ENCODE assay signal across 20 cellular contexts in the genomic region with DNA sequence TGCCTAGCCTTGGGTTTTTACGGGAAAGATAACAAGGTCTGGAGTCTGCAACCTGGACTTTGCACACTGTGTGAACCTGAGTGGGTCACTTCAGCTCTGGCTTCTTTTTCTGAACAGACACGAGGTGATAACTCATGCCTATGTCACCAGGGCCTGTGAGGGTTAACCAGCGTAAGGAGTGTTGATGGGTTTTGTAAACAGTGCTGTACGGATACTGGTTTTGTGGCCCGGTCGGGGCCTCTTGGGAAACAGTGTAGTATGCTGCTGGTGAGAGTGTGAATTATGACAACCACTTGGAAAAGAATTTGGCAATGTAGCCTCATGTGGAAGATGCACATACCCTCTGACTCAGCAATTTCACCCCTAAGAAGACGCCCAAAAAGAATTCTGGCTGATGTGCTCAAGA.
A peak's percentile ranks its signal among the peaks of the same experiment; 100 is the strongest.
DNase-seq lines count a peak whose midpoint lies in the region; ATAC-seq, FAIRE-seq and TF ChIP-seq lines count a peak whose summit lies in the region.
"Had no signal": no experiment of that assay in that cellular context is flagged by ENCODE, and none has a peak within 500 bp of the region (broad histone marks: within the 10 kb centered on the region; RNA-seq: fewer than 3 reads in every experiment).

No MANE protein-coding gene starts in this region.

- intact Hi-C loops in HepG2 (cut with micrococcal nuclease; ENCODE audit: unreplicated experiment) (no loop called here), psoas muscle (cut with DNase I) (no loop called here)

- peaks cover 20% of the 10 kb centered on the region for H3K4me1 Mint-ChIP-seq in GM23338
- H3K4me1 Mint-ChIP-seq: naive thymus-derived CD8-positive, alpha-beta T cell had no signal

- in situ Hi-C loops in HepG2 (cut with HindIII; ENCODE audit: extremely low pct_ligation_motif_present, low pct_unique_long_range_greater_than_20kb) = no loop called here

- no peak overlapping the region for H3K4me3 Mint-ChIP-seq in GM23338
- H3K4me3 Mint-ChIP-seq: activated naive CD4-positive, alpha-beta T cell treated with anti-CD3 and anti-CD28 coated beads for 36 hours; naive thymus-derived CD8-positive, alpha-beta T cell had no signal

- no TSS peak for BruUV-seq in HepG2 (replicated peaks; lab: Mats Ljungman, UMichigan)

- no peak overlapping the region for H3K9ac ChIP-seq in HepG2 (ENCODE audit: insufficient read depth, low read depth, low read length)

- H3K36me3 ChIP-seq in ACC112 (ENCODE audit: insufficient read depth, low read length) (no peaks in the 10 kb centered on the region), GM23338 (ENCODE audit: insufficient read depth) (no peaks in the 10 kb centered on the region; the same call in 1 of the 2 replicates), bronchial epithelial cell (ENCODE audit: control insufficient read depth, insufficient read depth, low read length) (no peaks in the 10 kb centered on the region), HepG2 (replicated peaks in 1 of 2; ENCODE audit: control insufficient read depth in 1 of 2, insufficient read depth in 2 of 2, low read length in 2 of 2) (no peaks in the 10 kb centered on the region), psoas muscle (ENCODE audit: insufficient read depth in 1 of 2, low read depth in 1 of 2) (no peaks in the 10 kb centered on the region)
- H3K36me3 ChIP-seq: right atrium auricular region had no signal

- H3K9me3 ChIP-seq in HepG2 (ENCODE audit: low read length) (no peaks in the 10 kb centered on the region), psoas muscle (no peaks in the 10 kb centered on the region)

- H3F3A ChIP-seq in GM23338 (replicated peaks; ENCODE audit: low read depth) = no peaks in the 10 kb centered on the region

- no peak for TF ChIP-seq RAD21 in HepG2 (CRISPR knock-in tag; IDR thresholded peaks at IDR 0.05)

- no peaks in the 10 kb centered on the region for H3K79me2 ChIP-seq in ACC112 (ENCODE audit: control insufficient read depth, insufficient read depth, low read length, unreplicated experiment)
- H3K79me2 ChIP-seq in GM23338 (replicated peaks; ENCODE audit: insufficient read depth) = no peaks in the 10 kb centered on the region
- H3K79me2 ChIP-seq in HepG2 (ENCODE audit: insufficient read depth, low read length) = no peaks in the 10 kb centered on the region

- peak overlapping the region; percentile 24 for H3K27ac ChIP-seq in ACC112 (ENCODE audit: low read depth, low read length)
- H3K27ac ChIP-seq in GM23338 (ENCODE audit: low read depth) = no peak overlapping the region
- no peak overlapping the region for H3K27ac ChIP-seq in HepG2 (ENCODE audit: extremely low read length, insufficient read depth, low read length)
- H3K27ac ChIP-seq in psoas muscle = no peak overlapping the region
- H3K27ac ChIP-seq: right atrium auricular region had no signal

- H3K27ac Mint-ChIP-seq in GM23338 = no peak overlapping the region
- H3K27ac Mint-ChIP-seq: activated naive CD4-positive, alpha-beta T cell treated with anti-CD3 and anti-CD28 coated beads for 36 hours; naive thymus-derived CD8-positive, alpha-beta T cell had no signal

- H3K9me2 ChIP-seq in GM23338 (ENCODE audit: insufficient read depth) = no peaks in the 10 kb centered on the region

- H3K27me3 ChIP-seq in ACC112 (ENCODE audit: insufficient read depth, low read length) = no peaks in the 10 kb centered on the region
- H3K27me3 ChIP-seq in GM23338 (ENCODE audit: insufficient read depth) = no peaks in the 10 kb centered on the region
- no peaks in the 10 kb centered on the region for H3K27me3 ChIP-seq in bronchial epithelial cell (ENCODE audit: control insufficient read depth, insufficient read depth, low read length)
- H3K27me3 ChIP-seq in HepG2 (ENCODE audit: control insufficient read depth in 1 of 2, insufficient read depth in 2 of 2, low read length in 2 of 2) = peaks cover 2 to 7% of the 10 kb centered on the region in 2 experiments; a peak in 1 of 5 replicates
- no peaks in the 10 kb centered on the region for H3K27me3 ChIP-seq in psoas muscle (ENCODE audit: insufficient read depth in 3 of 3, low read length in 2 of 3)
- H3K27me3 ChIP-seq: right atrium auricular region had no signal

- no peak for FAIRE-seq in bronchial epithelial cell (lab: Jason Lieb, UNC)
- FAIRE-seq in HepG2 (lab: Jason Lieb, UNC) = peak; percentile 12
- FAIRE-seq: endometrium, H54 had no signal

- H3K9me3 Mint-ChIP-seq in GM23338 = no peaks in the 10 kb centered on the region

- H2AFZ ChIP-seq in ACC112 (ENCODE audit: low read length, unreplicated experiment) (no peak overlapping the region), GM23338 (peak overlapping the region; percentile 7; the same call in 1 of the 2 replicates), HepG2 (ENCODE audit: low read length) (no peak overlapping the region)

- POLR2A ChIA-PET in HepG2 (lab: Yijun Ruan, JAX) = no interaction called here

- H4K20me1 ChIP-seq in GM23338 (replicated peaks; ENCODE audit: insufficient read depth) (no peaks in the 10 kb centered on the region), HepG2 (ENCODE audit: insufficient read depth, low read length) (no peaks in the 10 kb centered on the region)

- no peak for TF ChIP-seq CTCF in GM23338 (conservative IDR thresholded peaks at IDR 0.05; ENCODE audit: low read depth in 2 of 2)
- TF ChIP-seq CTCF in bronchial epithelial cell (IDR thresholded peaks at IDR 0.05; ENCODE audit: insufficient read depth, low read length, severe bottlenecking) = no peak
- no peak for TF ChIP-seq CTCF in HepG2 (CRISPR knock-in tag; IDR thresholded peaks at IDR 0.05)
- TF ChIP-seq CTCF in psoas muscle (IDR thresholded peaks at IDR 0.05) = no peak

- H3K4me3 ChIP-seq in ACC112 (ENCODE audit: low read depth, low read length) (no peak overlapping the region), GM23338 (no peak overlapping the region), bronchial epithelial cell (ENCODE audit: low read depth, low read length) (no peak overlapping the region), HepG2 (replicated peaks in 1 of 3; ENCODE audit: insufficient read depth in 1 of 3, low read depth in 2 of 3, low read length in 3 of 3) (no peak overlapping the region), psoas muscle (no peak overlapping the region)
- H3K4me3 ChIP-seq: right atrium auricular region had no signal

- ATAC-seq in GM23338 (no peak), HepG2 (peak; percentile 60), HG03045 (IDR thresholded peaks at IDR 0.05; ENCODE audit: unreplicated experiment) (no peak), psoas muscle (no peak)
- ATAC-seq: naive thymus-derived CD8-positive, alpha-beta T cell had no signal

- TF ChIP-seq EP300 in HepG2 (IDR thresholded peaks at IDR 0.05; ENCODE audit: low read depth in 2 of 2, low read length in 2 of 2) (no peak), HepG2 (CRISPR knock-in tag; IDR thresholded peaks at IDR 0.05; ENCODE audit: borderline replicate concordance) (no peak)

- no peaks in the 10 kb centered on the region for H3K27me3 Mint-ChIP-seq in GM23338 (ENCODE audit: insufficient read depth, low read depth, poor library complexity)

- H3K4me2 ChIP-seq in GM23338 (no peak overlapping the region), HepG2 (ENCODE audit: low read depth, low read length) (peak overlapping the region; percentile 15; the same call in 1 of the 2 replicates)

- WGBS in HepG2 (ENCODE audit: low lambda C conversion rate) = 5% methylated on average over 6 of the region's 7 CpGs
- WGBS in psoas muscle, 3 donors = 64 to 72% (median 70%) methylated on average over 7 of the region's 7 CpGs

- DNase-seq in GM23338 (ENCODE audit: low spot score) (no peak), bronchial epithelial cell (ENCODE audit: low read depth) (peak; percentile 29), HepG2 (ENCODE audit: low spot score) (peak; percentile 35), T-helper 2 cell (no peak), NCI-H1105 treated with DMSO at 0.1 percent for 48 hours (lab: John Stamatoyannopoulos, UW) (no peak), psoas muscle (no peak)
- DNase-seq: activated CD4-positive, alpha-beta T cell treated with anti-CD3 and anti-CD28 coated beads for 1 hour; activated naive CD4-positive, alpha-beta T cell treated with anti-CD3 and anti-CD28 coated beads for 36 hours; AML-193; hippocampal formation; Kasumi-1; naive thymus-derived CD8-positive, alpha-beta T cell; NCI-H187 treated with DMSO at 0.1 percent for 48 hours; NCI-H774; stimulated activated CD4-positive, alpha-beta T cell treated with anti-CD3 and anti-CD28 coated beads, Interleukin-4, amount 100 ng/mL, for 4 hours had no signal

- no peaks in the 10 kb centered on the region; the same call in 2 of the 3 replicates for H3K36me3 Mint-ChIP-seq in GM23338 (ENCODE audit: low read depth)

- peaks cover 14% of the 10 kb centered on the region for H3K4me1 ChIP-seq in ACC112 (ENCODE audit: control insufficient read depth, insufficient read depth, low read length, unreplicated experiment)
- H3K4me1 ChIP-seq in GM23338 (ENCODE audit: insufficient read depth) = peaks cover 9% of the 10 kb centered on the region; the same call in 1 of the 2 replicates
- H3K4me1 ChIP-seq in HepG2 (ENCODE audit: insufficient read depth, low read length) = peaks cover 13% of the 10 kb centered on the region
- H3K4me1 ChIP-seq in psoas muscle = no peaks in the 10 kb centered on the region

- CTCF ChIA-PET in HepG2 (lab: Yijun Ruan, JAX; ENCODE audit: low intra/inter-chr PET ratio, low total read pairs) = no interaction called here

- no peak for TF ChIP-seq POLR2A in HepG2 (IDR thresholded peaks at IDR 0.05; ENCODE audit: insufficient read depth in 1 of 2, low read depth in 2 of 2, low read length in 2 of 2)

TF ChIP-seq in GM23338, 12 proteins besides CTCF, POLR2A, EP300 and RAD21 (continues in another document):
- TF ChIP-seq, protein P1, sequence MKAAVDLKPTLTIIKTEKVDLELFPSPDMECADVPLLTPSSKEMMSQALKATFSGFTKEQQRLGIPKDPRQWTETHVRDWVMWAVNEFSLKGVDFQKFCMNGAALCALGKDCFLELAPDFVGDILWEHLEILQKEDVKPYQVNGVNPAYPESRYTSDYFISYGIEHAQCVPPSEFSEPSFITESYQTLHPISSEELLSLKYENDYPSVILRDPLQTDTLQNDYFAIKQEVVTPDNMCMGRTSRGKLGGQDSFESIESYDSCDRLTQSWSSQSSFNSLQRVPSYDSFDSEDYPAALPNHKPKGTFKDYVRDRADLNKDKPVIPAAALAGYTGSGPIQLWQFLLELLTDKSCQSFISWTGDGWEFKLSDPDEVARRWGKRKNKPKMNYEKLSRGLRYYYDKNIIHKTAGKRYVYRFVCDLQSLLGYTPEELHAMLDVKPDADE (IDR thresholded peaks at IDR 0.05) = no peak
- TF ChIP-seq ZNF114 (CRISPR knock-in tag; IDR thresholded peaks at IDR 0.05) = no peak

TF ChIP-seq in HepG2, 621 proteins besides CTCF, POLR2A, EP300 and RAD21 (continues in another document):
- peak; percentile 75 for TF ChIP-seq ZNF652 (CRISPR knock-in tag; IDR thresholded peaks at IDR 0.05; ENCODE audit: borderline replicate concordance, low read depth)
- TF ChIP-seq NFE2L2 (IDR thresholded peaks at IDR 0.05; ENCODE audit: low read length) = peak; percentile 48
- TF ChIP-seq MEIS2 (CRISPR knock-in tag; IDR thresholded peaks at IDR 0.05) = no peak
- TF ChIP-seq HNF4A (CRISPR knock-in tag; IDR thresholded peaks at IDR 0.05) = peak; percentile 55; the same call in 1 of the 2 replicates
- peak; percentile 74 for TF ChIP-seq MAFF (IDR thresholded peaks at IDR 0.05; ENCODE audit: low read depth, low read length)

Comparison
In these comparisons a context has a peak if more than half of its experiments do, and no peak if none do; other contexts are left out.
1. DNase-seq: peak in bronchial epithelial cell (single experiment) and HepG2 (single experiment); none in GM23338 (single experiment), T-helper 2 cell (0 of 5), NCI-H1105 treated with DMSO at 0.1 percent for 48 hours (single experiment) and psoas muscle (0 of 2).